In the genomic region with DNA sequence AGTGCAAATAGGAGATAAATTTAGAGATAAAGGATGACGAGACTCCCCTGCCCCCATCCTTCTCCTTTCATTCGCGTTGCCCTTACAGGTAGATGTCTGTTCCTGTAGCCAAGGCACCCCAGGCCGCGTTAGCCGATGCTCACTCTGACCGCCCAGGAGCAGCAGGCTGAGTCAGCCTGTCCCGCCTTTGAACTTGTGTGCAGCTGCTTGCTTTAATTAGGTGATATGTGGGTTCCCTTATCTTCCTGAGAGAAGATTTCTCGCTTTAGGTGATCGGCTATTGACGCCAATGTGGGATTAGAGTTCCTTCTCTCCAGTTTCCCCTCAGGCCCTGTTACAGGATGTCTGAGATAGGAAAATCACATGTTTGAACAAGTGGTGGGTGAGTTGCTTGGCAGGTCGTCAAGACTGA, we compare ENCODE assay signal across 18 cellular contexts.
DNase-seq lines count a peak whose midpoint lies in the region; ATAC-seq, FAIRE-seq and TF ChIP-seq lines count a peak whose summit lies in the region.
"Had no signal": no experiment of that assay in that cellular context is flagged by ENCODE, and none has a peak within 500 bp of the region (broad histone marks: within the 10 kb centered on the region; RNA-seq: fewer than 3 reads in every experiment).

No MANE protein-coding gene starts in this region.

- no peak for FAIRE-seq in A549 (lab: Jason Lieb, UNC)
- FAIRE-seq: endothelial cell of umbilical vein had no signal

- peak overlapping the region; percentile 2; the same call in 2 of the 3 replicates for H3K4me2 ChIP-seq in A549
- H3K4me2 ChIP-seq in PC-9, result peak overlapping the region; percentile 30

- H3K4me1 ChIP-seq in A549 (peaks cover 71% of the 10 kb centered on the region), PC-9 (replicated peaks; ENCODE audit: insufficient read depth) (peaks cover 48% of the 10 kb centered on the region)
- H3K4me1 ChIP-seq: upper lobe of right lung had no signal

- no peak for DNase-seq in A549 (ENCODE audit: low read depth in 1 of 2, low spot score in 1 of 2)
- DNase-seq in PC-9, result peak; percentile 42 to 88
- DNase-seq in epithelial cell of prostate (ENCODE audit: low read depth, low spot score), result peak; percentile 46
- DNase-seq in omental fat pad (ENCODE audit: low spot score), result no peak
- no peak for DNase-seq in nucleus accumbens (lab: John Stamatoyannopoulos, UW)
- DNase-seq in SIG-M5 treated with dmso at 0.1 percent for 504 hours (lab: John Stamatoyannopoulos, UW; ENCODE audit: unreplicated experiment), result no peak
- DNase-seq in NCI-H524 treated with DMSO at 0.1 percent for 48 hours (lab: John Stamatoyannopoulos, UW), result no peak
- no peak for DNase-seq in DMS53 (lab: John Stamatoyannopoulos, UW)
- DNase-seq: activated CD4-positive, alpha-beta T cell treated with anti-CD3 and anti-CD28 coated beads, Interleukin-2, amount 10 ng/mL, durations not matched to agents 24 days and 14 days; activated naive CD8-positive, alpha-beta T cell treated with anti-CD3 and anti-CD28 coated beads, Interleukin-2, amount 50 U/mL, for 24 hours; C1 segment of cervical spinal cord; foreskin melanocyte; left colon; natural killer cell; NCI-H524; stomach; upper lobe of right lung had no signal

- ATAC-seq in A549, result no peak
- ATAC-seq in omental fat pad (ENCODE audit: low FRiP score), result peak; percentile 13
- ATAC-seq: activated naive CD8-positive, alpha-beta T cell treated with anti-CD3 and anti-CD28 coated beads, Interleukin-2, amount 50 U/mL, for 24 hours; left colon; natural killer cell; upper lobe of right lung had no signal

- H3K9me2 ChIP-seq in PC-9 (ENCODE audit: insufficient read depth), result no peaks in the 10 kb centered on the region

- no peak overlapping the region for H2AFZ ChIP-seq in PC-9

- no peaks in the 10 kb centered on the region for H3K36me3 ChIP-seq in PC-9 (ENCODE audit: low read depth)
- H3K36me3 ChIP-seq: stomach, upper lobe of right lung had no signal

- CTCF ChIA-PET in A549 (lab: Yijun Ruan, JAX) (interaction anchor here (3.3 kb wide), 1 partner anchor 132 kb away, joined by 16 read pairs; no protein-coding TSS in a partner anchor), PC-9 (lab: Charles Lee) (no interaction called here)

- H3K27ac ChIP-seq in A549 (peak overlapping the region; percentile 70 to 89), PC-9 (peak overlapping the region; percentile 46), epithelial cell of prostate (peak overlapping the region; percentile 31)
- H3K27ac ChIP-seq: stomach, upper lobe of right lung had no signal

- peaks cover 24% of the 10 kb centered on the region for H3K9me3 ChIP-seq in A549
- peaks cover 6% of the 10 kb centered on the region for H3K9me3 ChIP-seq in PC-9 (ENCODE audit: insufficient read depth, low read depth)
- H3K9me3 ChIP-seq: upper lobe of right lung had no signal

- TF ChIP-seq CTCF in A549 (IDR thresholded peaks at IDR 0.05) (no peak), PC-9 (conservative IDR thresholded peaks at IDR 0.05) (no peak), omental fat pad (IDR thresholded peaks at IDR 0.05) (no peak)

- TF ChIP-seq RAD21 in A549 (conservative IDR thresholded peaks at IDR 0.05 in 1 of 2, IDR thresholded peaks at IDR 0.05 in 1 of 2), result no peak

- no peak for TF ChIP-seq POLR2A in A549 (IDR thresholded peaks at IDR 0.05; ENCODE audit: low read length)

- intact Hi-C loops in PC-9 (cut with micrococcal nuclease; ENCODE audit: unreplicated experiment), result no loop called here

- H3F3A ChIP-seq in PC-9 (ENCODE audit: insufficient read depth, low read depth), result peaks cover 34% of the 10 kb centered on the region; the same call in 1 of the 2 replicates

- POLR2A ChIA-PET in A549 (lab: Yijun Ruan, JAX) (no interaction called here), PC-9 (lab: Charles Lee; ENCODE audit: unreplicated experiment) (no interaction called here)

- BruUV-seq in PC-9 (replicated peaks; lab: Mats Ljungman, UMichigan), result no TSS peak

- peaks cover 8% of the 10 kb centered on the region; the same call in 1 of the 2 replicates for H3K27me3 ChIP-seq in PC-9 (ENCODE audit: insufficient read depth, low read depth)
- H3K27me3 ChIP-seq: stomach, upper lobe of right lung had no signal

- TF ChIP-seq EP300 in A549 (IDR thresholded peaks at IDR 0.05), result no peak

- no peaks in the 10 kb centered on the region for H3K79me2 ChIP-seq in PC-9 (ENCODE audit: low read depth)

- no peak overlapping the region for H3K4me3 ChIP-seq in A549
- H3K4me3 ChIP-seq in PC-9, result no peak overlapping the region
- H3K4me3 ChIP-seq: stomach, upper lobe of right lung had no signal

- no peaks in the 10 kb centered on the region for H4K20me1 ChIP-seq in PC-9 (ENCODE audit: insufficient read depth)

- 86% methylated on average over 12 of the region's 12 CpGs for WGBS in A549 (ENCODE audit: missing lambda C conversion rate)

TF ChIP-seq in A549, 52 proteins besides CTCF, POLR2A, EP300 and RAD21:
- TF ChIP-seq, protein P1, sequence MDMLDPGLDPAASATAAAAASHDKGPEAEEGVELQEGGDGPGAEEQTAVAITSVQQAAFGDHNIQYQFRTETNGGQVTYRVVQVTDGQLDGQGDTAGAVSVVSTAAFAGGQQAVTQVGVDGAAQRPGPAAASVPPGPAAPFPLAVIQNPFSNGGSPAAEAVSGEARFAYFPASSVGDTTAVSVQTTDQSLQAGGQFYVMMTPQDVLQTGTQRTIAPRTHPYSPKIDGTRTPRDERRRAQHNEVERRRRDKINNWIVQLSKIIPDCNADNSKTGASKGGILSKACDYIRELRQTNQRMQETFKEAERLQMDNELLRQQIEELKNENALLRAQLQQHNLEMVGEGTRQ (IDR thresholded peaks at IDR 0.05), result no peak
- TF ChIP-seq EHF (CRISPR knock-in tag; IDR thresholded peaks at IDR 0.05) (no peak), MAX (IDR thresholded peaks at IDR 0.05) (no peak), E2F6 (IDR thresholded peaks at IDR 0.05; ENCODE audit: borderline replicate concordance, low read depth) (no peak), KDM5A (IDR thresholded peaks at IDR 0.05) (no peak), FOSB (CRISPR knock-in tag; IDR thresholded peaks at IDR 0.05) (no peak), TP53 (CRISPR knock-in tag; IDR thresholded peaks at IDR 0.05) (no peak), ZNF302 (CRISPR knock-in tag; IDR thresholded peaks at IDR 0.05) (no peak), RARB (CRISPR knock-in tag; IDR thresholded peaks at IDR 0.05) (no peak)

Comparison
In these comparisons a context has a peak if more than half of its experiments do, and no peak if none do; other contexts are left out.
1. DNase-seq: peak in PC-9 (2 of 2) and epithelial cell of prostate (single experiment); none in A549 (0 of 2), omental fat pad (single experiment), nucleus accumbens (0 of 56), SIG-M5 treated with dmso at 0.1 percent for 504 hours (single experiment), NCI-H524 treated with DMSO at 0.1 percent for 48 hours (single experiment) and DMS53 (single experiment).
2. Peak in every context shown above with its lines, with median percentiles within 50 percentile points of each other: H3K27ac ChIP-seq.